Comparison of ENCODE assay signal across 8 cellular contexts in genomic region chr1:159936284-159936904, GRCh38. TPM values are rescaled to one million over a fixed set of nuclear protein-coding genes. Genes with fewer than 3 reads are reported as not detected.
DNase-seq lines count a peak whose midpoint lies in the region; ATAC-seq lines count a peak whose summit lies in the region.

No MANE protein-coding gene starts in this region.

- H2BK12ac ChIP-seq in mesenchymal stem cell (ENCODE audit: low read length in 2 of 2) = no peak overlapping the region

- H3K27me3 ChIP-seq in CD4-positive, CD25-positive, alpha-beta regulatory T cell (ENCODE audit: control insufficient read depth, insufficient read depth, low read length) = no peaks in the 10 kb centered on the region
- peaks cover 47 to 56% of the 10 kb centered on the region in 2 experiments for H3K27me3 ChIP-seq in mesenchymal stem cell (ENCODE audit: control insufficient read depth in 1 of 2, insufficient read depth in 1 of 2, low read length in 2 of 2)

- H3K9ac ChIP-seq in mesenchymal stem cell (ENCODE audit: low read length) = no peak overlapping the region

- H3K4me1 Mint-ChIP-seq in CD4-positive, CD25-positive, alpha-beta regulatory T cell = peaks cover 0 to 19% (median 7%) of the 10 kb centered on the region in 4 donors

- peak; percentile 70 to 75 (median 73) for DNase-seq in CD4-positive, CD25-positive, alpha-beta regulatory T cell
- DNase-seq in H4 (ENCODE audit: low spot score) (peak; percentile 35), NCI-H446 (lab: John Stamatoyannopoulos, UW) (peak; percentile 43 to 69), ecto neural progenitor cell (ENCODE audit: low spot score) (peak; percentile 92), mesenchymal stem cell (peak; percentile 45)
- DNase-seq in activated CD4-positive, alpha-beta T cell treated with anti-CD3 and anti-CD28 coated beads, Interleukin-2, amount 50 U/mL, for 4 hours = peak; percentile 80 to 83
- DNase-seq in stimulated activated CD8-positive, alpha-beta memory T cell treated with anti-CD3 and anti-CD28 coated beads, Interleukin-4, amount 100 ng/mL, for 24 hours (ENCODE audit: low read depth) = peak; percentile 75

- H3K4me3 Mint-ChIP-seq in CD4-positive, CD25-positive, alpha-beta regulatory T cell = no peak overlapping the region

- H3K36me3 Mint-ChIP-seq in CD4-positive, CD25-positive, alpha-beta regulatory T cell = peaks cover 5% of the 10 kb centered on the region

- no peak overlapping the region for H3K27ac Mint-ChIP-seq in CD4-positive, CD25-positive, alpha-beta regulatory T cell

- H3K4me2 ChIP-seq in mesenchymal stem cell (ENCODE audit: low read length, poor library complexity, severe bottlenecking) = no peak overlapping the region

- H3K9me3 Mint-ChIP-seq in CD4-positive, CD25-positive, alpha-beta regulatory T cell = peaks cover 0 to 2% (median 0%) of the 10 kb centered on the region in 7 donors

- H3K23ac ChIP-seq in mesenchymal stem cell (ENCODE audit: low read length in 2 of 2) = no peak overlapping the region

- H2BK5ac ChIP-seq in mesenchymal stem cell (ENCODE audit: low read depth, low read length, poor library complexity, severe bottlenecking) = no peak overlapping the region

- no peaks in the 10 kb centered on the region for H3K9me3 ChIP-seq in CD4-positive, CD25-positive, alpha-beta regulatory T cell (ENCODE audit: control insufficient read depth in 2 of 2, low read length in 2 of 2)
- H3K9me3 ChIP-seq in mesenchymal stem cell (ENCODE audit: control insufficient read depth, low read length) = no peaks in the 10 kb centered on the region

- H3K4ac ChIP-seq in mesenchymal stem cell (ENCODE audit: low read depth in 1 of 2, low read length in 2 of 2) = no peak overlapping the region

- peaks cover 15% of the 10 kb centered on the region for H3K4me1 ChIP-seq in CD4-positive, CD25-positive, alpha-beta regulatory T cell (ENCODE audit: control insufficient read depth, insufficient read depth, low read length, poor library complexity, severe bottlenecking)
- H3K4me1 ChIP-seq in mesenchymal stem cell (ENCODE audit: control insufficient read depth, insufficient read depth, low read depth, low read length) = peaks cover 3% of the 10 kb centered on the region

- H3K27me3 Mint-ChIP-seq in CD4-positive, CD25-positive, alpha-beta regulatory T cell = peaks cover 20% of the 10 kb centered on the region

- 26% methylated on average over 15 of the region's 15 CpGs for WGBS in mesenchymal stem cell

- ATAC-seq in CD4-positive, CD25-positive, alpha-beta regulatory T cell (ENCODE audit: low read depth in 2 of 2) = peak; percentile 72 to 73
- no peak for ATAC-seq in GM18502 (IDR thresholded peaks at IDR 0.05; ENCODE audit: poor library complexity, unreplicated experiment)

- H2BK15ac ChIP-seq in mesenchymal stem cell (ENCODE audit: low read depth, poor library complexity, severe bottlenecking) = no peak overlapping the region

- H3K18ac ChIP-seq in mesenchymal stem cell (ENCODE audit: low read depth in 1 of 2, low read length in 2 of 2) = no peak overlapping the region

- H2AK5ac ChIP-seq in mesenchymal stem cell (ENCODE audit: low read length, severe bottlenecking) = no peak overlapping the region

- H3K79me1 ChIP-seq in mesenchymal stem cell (replicated peaks; ENCODE audit: low read length, poor library complexity, severe bottlenecking) = no peaks in the 10 kb centered on the region

- H2AFZ ChIP-seq in mesenchymal stem cell (ENCODE audit: low read depth, low read length) = no peak overlapping the region

- H3K4me3 ChIP-seq in CD4-positive, CD25-positive, alpha-beta regulatory T cell (ENCODE audit: low read depth, low read length) = no peak overlapping the region
- no peak overlapping the region for H3K4me3 ChIP-seq in mesenchymal stem cell (ENCODE audit: insufficient read depth in 1 of 2, low read depth in 1 of 2, low read length in 2 of 2)

- no peaks in the 10 kb centered on the region for H3K36me3 ChIP-seq in CD4-positive, CD25-positive, alpha-beta regulatory T cell (ENCODE audit: control insufficient read depth, insufficient read depth, low read length)
- no peaks in the 10 kb centered on the region for H3K36me3 ChIP-seq in mesenchymal stem cell (ENCODE audit: control insufficient read depth in 1 of 2, insufficient read depth in 2 of 2, low read depth in 1 of 2, low read length in 2 of 2)

- no peak overlapping the region for H4K8ac ChIP-seq in mesenchymal stem cell (ENCODE audit: low read length)

- H3K14ac ChIP-seq in mesenchymal stem cell (ENCODE audit: low read length in 2 of 2) = no peak overlapping the region

- H2BK120ac ChIP-seq in mesenchymal stem cell (ENCODE audit: low read depth, low read length) = no peak overlapping the region

- H4K91ac ChIP-seq in mesenchymal stem cell (ENCODE audit: low read length) = no peak overlapping the region

- H3K27ac ChIP-seq in CD4-positive, CD25-positive, alpha-beta regulatory T cell (ENCODE audit: insufficient read depth, low read length, poor library complexity, severe bottlenecking) = no peak overlapping the region
- no peak overlapping the region for H3K27ac ChIP-seq in mesenchymal stem cell (ENCODE audit: low read length, poor library complexity, severe bottlenecking)

RNA-seq across cellular contexts. Expression of gene IGSF9, which starts 9.0 kb away (rescaled TPM):
- total RNA-seq in CD4-positive, CD25-positive, alpha-beta regulatory T cell = not detected
- under 1 TPM in 1 of 4 donors, not detected in 3; 0.23 TPM for polyA plus RNA-seq in CD4-positive, CD25-positive, alpha-beta regulatory T cell
- total RNA-seq in H4 (2014; rRNA removed; shearing (Covaris generic)) = 0.47 and 0.52 TPM in 2 replicates
- 0.03 TPM for polyA plus RNA-seq in mesenchymal stem cell (2013, experiment 1 of 2)
- 0.03 TPM for polyA plus RNA-seq in mesenchymal stem cell (2013, experiment 2 of 2)

RNA-seq across cellular contexts. Expression of gene TAGLN2, which starts 11.1 kb away (rescaled TPM):
- total RNA-seq in CD4-positive, CD25-positive, alpha-beta regulatory T cell = 503 TPM
- 1,000 to 10,000 TPM in 2 of 4 donors, 100 to 1,000 TPM in 2; 723 to 1,055 (median 950) TPM for polyA plus RNA-seq in CD4-positive, CD25-positive, alpha-beta regulatory T cell
- total RNA-seq in H4 (2014; rRNA removed; shearing (Covaris generic)) = 444 and 497 TPM in 2 replicates
- polyA plus RNA-seq in mesenchymal stem cell (2013, experiment 1 of 2) = 328 TPM
- 330 TPM for polyA plus RNA-seq in mesenchymal stem cell (2013, experiment 2 of 2)

RNA-seq across cellular contexts. Expression of gene SLAMF9, which starts 17.6 kb away (rescaled TPM):
- total RNA-seq in CD4-positive, CD25-positive, alpha-beta regulatory T cell = not detected
- not detected for polyA plus RNA-seq in CD4-positive, CD25-positive, alpha-beta regulatory T cell
- 2.2 TPM in 1 of 2 replicates, not detected in the other for total RNA-seq in H4 (2014; rRNA removed; shearing (Covaris generic))
- not detected for polyA plus RNA-seq in mesenchymal stem cell (2013, experiment 1 of 2)
- polyA plus RNA-seq in mesenchymal stem cell (2013, experiment 2 of 2) = not detected

RNA-seq across cellular contexts. Expression of gene CFAP45, which starts 36.4 kb away (rescaled TPM):
- total RNA-seq in CD4-positive, CD25-positive, alpha-beta regulatory T cell = 7.2 TPM
- polyA plus RNA-seq in CD4-positive, CD25-positive, alpha-beta regulatory T cell = under 1 TPM in 3 of 4 donors, not detected in 1; 0.40 to 0.52 (median 0.44) TPM
- 0.21 and 0.62 TPM in 2 replicates for total RNA-seq in H4 (2014; rRNA removed; shearing (Covaris generic))
- polyA plus RNA-seq in mesenchymal stem cell (2013, experiment 1 of 2) = 0.86 TPM
- polyA plus RNA-seq in mesenchymal stem cell (2013, experiment 2 of 2) = 0.71 TPM

Comparison
In these comparisons a context has a peak if more than half of its experiments do, and no peak if none do; other contexts are left out.
1. DNase-seq: peak in every context shown above with its lines; median percentile 92 in ecto neural progenitor cell; 82 in activated CD4-positive, alpha-beta T cell treated with anti-CD3 and anti-CD28 coated beads, Interleukin-2, amount 50 U/mL, for 4 hours; 75 in stimulated activated CD8-positive, alpha-beta memory T cell treated with anti-CD3 and anti-CD28 coated beads, Interleukin-4, amount 100 ng/mL, for 24 hours; 73 in CD4-positive, CD25-positive, alpha-beta regulatory T cell; 56 in NCI-H446; 45 in mesenchymal stem cell; 35 in H4.